9 cellular contexts compared by ENCODE assay signal in the genomic region with DNA sequence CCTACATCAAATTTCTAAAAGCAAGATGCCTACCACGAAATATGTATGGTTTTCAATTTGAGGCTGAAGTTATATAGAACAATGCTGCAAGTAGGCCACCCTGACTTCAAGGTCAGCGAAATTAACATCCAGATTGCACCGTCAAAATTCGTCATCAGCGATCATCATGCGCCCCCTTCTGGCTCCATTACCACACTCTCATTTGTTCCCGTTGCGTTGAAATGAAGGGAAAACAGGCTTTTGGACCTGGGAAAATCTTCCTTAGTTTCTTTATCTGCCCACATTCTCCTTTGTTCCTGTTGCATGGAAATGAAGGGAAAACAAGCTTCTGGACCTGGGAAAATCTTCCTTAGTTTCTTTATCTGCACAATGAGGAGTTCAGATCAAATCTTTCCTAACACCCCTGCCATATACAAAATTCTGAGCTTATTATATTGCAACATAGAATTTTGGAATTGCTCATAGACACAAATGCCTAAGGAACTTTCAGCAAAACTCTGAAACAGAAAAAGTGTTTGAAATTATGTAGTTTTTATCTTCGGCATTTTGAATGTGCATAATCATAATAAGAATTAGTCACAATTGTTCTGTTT.
DNase-seq lines count a peak whose midpoint lies in the region; ATAC-seq and TF ChIP-seq lines count a peak whose summit lies in the region.
"Had no signal": no experiment of that assay in that cellular context is flagged by ENCODE, and none has a peak within 500 bp of the region (broad histone marks: within the 10 kb centered on the region; RNA-seq: fewer than 3 reads in every experiment).

No MANE protein-coding gene starts in this region.

- peak; percentile 60 for TF ChIP-seq RAD21 in Ishikawa (IDR thresholded peaks at IDR 0.05; ENCODE audit: low read depth)

- H3K23ac ChIP-seq in mesenchymal stem cell (ENCODE audit: low read length in 2 of 2): no peak overlapping the region

- H3K27ac ChIP-seq in CD8-positive, alpha-beta memory T cell (ENCODE audit: low read depth, low read length): no peak overlapping the region
- H3K27ac ChIP-seq in mesenchymal stem cell (ENCODE audit: low read length, poor library complexity, severe bottlenecking): no peak overlapping the region

- peak; percentile 34 to 68 (median 53) for DNase-seq in CD8-positive, alpha-beta memory T cell
- peak; percentile 58 to 68 for DNase-seq in activated CD4-positive, alpha-beta T cell treated with anti-CD3 and anti-CD28 coated beads for 4 hours
- DNase-seq in dermis blood vessel endothelial cell (peak; percentile 80), mesenchymal stem cell (peak; percentile 55), SW 1271 (lab: John Stamatoyannopoulos, UW) (no peak)
- DNase-seq in stimulated activated CD8-positive, alpha-beta memory T cell treated with anti-CD3 and anti-CD28 coated beads, Interleukin-2, amount 100 ng/mL, for 1 hour (ENCODE audit: low read depth in 2 of 2): peak; percentile 39 to 43

- H3K9me3 Mint-ChIP-seq in CD8-positive, alpha-beta memory T cell: no peaks in the 10 kb centered on the region
- H3K9me3 Mint-ChIP-seq: IgD-negative memory B cell had no signal

- no peak overlapping the region for H3K4me3 ChIP-seq in CD8-positive, alpha-beta memory T cell (ENCODE audit: low read length)
- H3K4me3 ChIP-seq in mesenchymal stem cell (ENCODE audit: insufficient read depth in 1 of 2, low read depth in 1 of 2, low read length in 2 of 2): peak overlapping the region in 1 of 2 experiments; percentile 15

- no peaks in the 10 kb centered on the region for H3K79me1 ChIP-seq in mesenchymal stem cell (replicated peaks; ENCODE audit: low read length, poor library complexity, severe bottlenecking)

- no peak overlapping the region for H3K14ac ChIP-seq in mesenchymal stem cell (ENCODE audit: low read length in 2 of 2)

- no peaks in the 10 kb centered on the region for H3K36me3 ChIP-seq in CD8-positive, alpha-beta memory T cell (ENCODE audit: insufficient read depth, low read length)
- no peaks in the 10 kb centered on the region for H3K36me3 ChIP-seq in mesenchymal stem cell (ENCODE audit: control insufficient read depth in 1 of 2, insufficient read depth in 2 of 2, low read depth in 1 of 2, low read length in 2 of 2)

- no peak for ATAC-seq in HG02970 (IDR thresholded peaks at IDR 0.05; ENCODE audit: low FRiP score, unreplicated experiment)

- no peaks in the 10 kb centered on the region for H3K9me3 ChIP-seq in CD8-positive, alpha-beta memory T cell (ENCODE audit: low read length)
- no peaks in the 10 kb centered on the region for H3K9me3 ChIP-seq in mesenchymal stem cell (ENCODE audit: control insufficient read depth, low read length)

- no peaks in the 10 kb centered on the region for H3K27me3 ChIP-seq in CD8-positive, alpha-beta memory T cell (ENCODE audit: insufficient read depth, low read length, poor library complexity, severe bottlenecking)
- H3K27me3 ChIP-seq in mesenchymal stem cell (ENCODE audit: control insufficient read depth in 1 of 2, insufficient read depth in 1 of 2, low read length in 2 of 2): no peaks in the 10 kb centered on the region

- H3K4me1 Mint-ChIP-seq in CD8-positive, alpha-beta memory T cell: peaks cover 4 to 5% (median 5%) of the 10 kb centered on the region in 3 donors

- H3K36me3 Mint-ChIP-seq in CD8-positive, alpha-beta memory T cell: no peaks in the 10 kb centered on the region
- H3K36me3 Mint-ChIP-seq: IgD-negative memory B cell had no signal

- H2AK5ac ChIP-seq in mesenchymal stem cell (ENCODE audit: low read length, severe bottlenecking): no peak overlapping the region

- TF ChIP-seq EP300 in Ishikawa (IDR thresholded peaks at IDR 0.05; ENCODE audit: borderline replicate concordance): no peak

- H2AFZ ChIP-seq in mesenchymal stem cell (ENCODE audit: low read depth, low read length): no peak overlapping the region

- no peak overlapping the region for H3K4me2 ChIP-seq in mesenchymal stem cell (ENCODE audit: low read length, poor library complexity, severe bottlenecking)

- no peak overlapping the region for H4K91ac ChIP-seq in mesenchymal stem cell (ENCODE audit: low read length)

- no peak overlapping the region for H2BK15ac ChIP-seq in mesenchymal stem cell (ENCODE audit: low read depth, poor library complexity, severe bottlenecking)

- no peak overlapping the region for H2BK120ac ChIP-seq in mesenchymal stem cell (ENCODE audit: low read depth, low read length)

- no peak overlapping the region for H3K18ac ChIP-seq in mesenchymal stem cell (ENCODE audit: low read depth in 1 of 2, low read length in 2 of 2)

- H3K9ac ChIP-seq in mesenchymal stem cell (ENCODE audit: low read length): peak overlapping the region; percentile 39

- POLR2A ChIA-PET in CD8-positive, alpha-beta memory T cell (lab: Charles Lee): no interaction called here

- H3K4me1 ChIP-seq in CD8-positive, alpha-beta memory T cell (ENCODE audit: insufficient read depth, low read length): no peaks in the 10 kb centered on the region
- no peaks in the 10 kb centered on the region for H3K4me1 ChIP-seq in mesenchymal stem cell (ENCODE audit: control insufficient read depth, insufficient read depth, low read depth, low read length)

- no peak overlapping the region for H2BK12ac ChIP-seq in mesenchymal stem cell (ENCODE audit: low read length in 2 of 2)

- 14% methylated on average over 6 of the region's 9 CpGs for WGBS in mesenchymal stem cell

- H3K27me3 Mint-ChIP-seq in CD8-positive, alpha-beta memory T cell: peaks cover 3 to 39% of the 10 kb centered on the region in 2 donors

- no peak overlapping the region for H4K8ac ChIP-seq in mesenchymal stem cell (ENCODE audit: low read length)

- no peak overlapping the region for H2BK5ac ChIP-seq in mesenchymal stem cell (ENCODE audit: low read depth, low read length, poor library complexity, severe bottlenecking)

- peak overlapping the region in 1 of 8 donors; percentile 43 for H3K27ac Mint-ChIP-seq in CD8-positive, alpha-beta memory T cell
- H3K27ac Mint-ChIP-seq: IgD-negative memory B cell had no signal

- CTCF ChIA-PET in CD8-positive, alpha-beta memory T cell (lab: Charles Lee): interaction anchor here (0.7 to 2.7 kb wide), 14 partner anchors 10 to 528 kb away, joined by 3 to 21 read pairs (median 4); no protein-coding TSS in a partner anchor

- no peak overlapping the region for H3K4me3 Mint-ChIP-seq in CD8-positive, alpha-beta memory T cell
- H3K4me3 Mint-ChIP-seq: IgD-negative memory B cell had no signal

- H3K4ac ChIP-seq in mesenchymal stem cell (ENCODE audit: low read depth in 1 of 2, low read length in 2 of 2): no peak overlapping the region

TF ChIP-seq in Ishikawa, 13 proteins besides CTCF, POLR2A, EP300 and RAD21:
- TF ChIP-seq NFIC (IDR thresholded peaks at IDR 0.05): no peak
- TF ChIP-seq, protein P1, sequence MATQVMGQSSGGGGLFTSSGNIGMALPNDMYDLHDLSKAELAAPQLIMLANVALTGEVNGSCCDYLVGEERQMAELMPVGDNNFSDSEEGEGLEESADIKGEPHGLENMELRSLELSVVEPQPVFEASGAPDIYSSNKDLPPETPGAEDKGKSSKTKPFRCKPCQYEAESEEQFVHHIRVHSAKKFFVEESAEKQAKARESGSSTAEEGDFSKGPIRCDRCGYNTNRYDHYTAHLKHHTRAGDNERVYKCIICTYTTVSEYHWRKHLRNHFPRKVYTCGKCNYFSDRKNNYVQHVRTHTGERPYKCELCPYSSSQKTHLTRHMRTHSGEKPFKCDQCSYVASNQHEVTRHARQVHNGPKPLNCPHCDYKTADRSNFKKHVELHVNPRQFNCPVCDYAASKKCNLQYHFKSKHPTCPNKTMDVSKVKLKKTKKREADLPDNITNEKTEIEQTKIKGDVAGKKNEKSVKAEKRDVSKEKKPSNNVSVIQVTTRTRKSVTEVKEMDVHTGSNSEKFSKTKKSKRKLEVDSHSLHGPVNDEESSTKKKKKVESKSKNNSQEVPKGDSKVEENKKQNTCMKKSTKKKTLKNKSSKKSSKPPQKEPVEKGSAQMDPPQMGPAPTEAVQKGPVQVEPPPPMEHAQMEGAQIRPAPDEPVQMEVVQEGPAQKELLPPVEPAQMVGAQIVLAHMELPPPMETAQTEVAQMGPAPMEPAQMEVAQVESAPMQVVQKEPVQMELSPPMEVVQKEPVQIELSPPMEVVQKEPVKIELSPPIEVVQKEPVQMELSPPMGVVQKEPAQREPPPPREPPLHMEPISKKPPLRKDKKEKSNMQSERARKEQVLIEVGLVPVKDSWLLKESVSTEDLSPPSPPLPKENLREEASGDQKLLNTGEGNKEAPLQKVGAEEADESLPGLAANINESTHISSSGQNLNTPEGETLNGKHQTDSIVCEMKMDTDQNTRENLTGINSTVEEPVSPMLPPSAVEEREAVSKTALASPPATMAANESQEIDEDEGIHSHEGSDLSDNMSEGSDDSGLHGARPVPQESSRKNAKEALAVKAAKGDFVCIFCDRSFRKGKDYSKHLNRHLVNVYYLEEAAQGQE (IDR thresholded peaks at IDR 0.05; ENCODE audit: low read depth): no peak

Comparison
In these comparisons a context has a peak if more than half of its experiments do, and no peak if none do; other contexts are left out.
1. DNase-seq: peak in CD8-positive, alpha-beta memory T cell (5 of 5), activated CD4-positive, alpha-beta T cell treated with anti-CD3 and anti-CD28 coated beads for 4 hours (2 of 2), dermis blood vessel endothelial cell (single experiment), mesenchymal stem cell (single experiment) and stimulated activated CD8-positive, alpha-beta memory T cell treated with anti-CD3 and anti-CD28 coated beads, Interleukin-2, amount 100 ng/mL, for 1 hour (2 of 2); none in SW 1271 (0 of 2).